Comparison of ENCODE assay signal across 1 cellular context in genomic region chr21:38478782-38479181, GRCh38.
A peak's percentile ranks its signal among the peaks of the same experiment; 100 is the strongest.
TF ChIP-seq lines count a peak whose summit lies in the region.

No MANE protein-coding gene starts in this region.

TF ChIP-seq in K562, 482 proteins besides CTCF, POLR2A, EP300 and RAD21 (continued from another document):
- peak; percentile 49; the same call in 1 of the 2 replicates for TF ChIP-seq HMBOX1 (IDR thresholded peaks at IDR 0.05)
- no peak for TF ChIP-seq ELF1 (tag; IDR thresholded peaks at IDR 0.05)
- TF ChIP-seq STAT6 (CRISPR knock-in tag; IDR thresholded peaks at IDR 0.05): no peak
- TF ChIP-seq PML (IDR thresholded peaks at IDR 0.05; ENCODE audit: low read length): no peak
- peak; percentile 71 for TF ChIP-seq MEIS2 (IDR thresholded peaks at IDR 0.05; ENCODE audit: partially characterized antibody)
